ENCODE assay signal across 8 cellular contexts in genomic region chr12:130871286-130872178, GRCh38. TPM values are rescaled to one million over a fixed set of nuclear protein-coding genes. Genes with fewer than 3 reads are reported as not detected.
DNase-seq lines count a peak whose midpoint lies in the region; ATAC-seq, FAIRE-seq and TF ChIP-seq lines count a peak whose summit lies in the region.

TSS of gene RAN (plus strand) at chr12:130872066. CDS start at chr12:130872594, 528 bp downstream.

- intact Hi-C loops in left ventricle myocardium superior (cut with micrococcal nuclease): no loop called here

- H3K27ac ChIP-seq in angular gyrus (ENCODE audit: low read depth, low read length): peak within 1 kb of the TSS; percentile 88

- peak; percentile 59 for FAIRE-seq in urothelium cell line (lab: Jason Lieb, UNC)

- DNase-seq in NCI-H187 (lab: John Stamatoyannopoulos, UW) (peak; percentile 77 to 97), T-helper 2 cell (peak; percentile 83 to 98 (median 89)), left ventricle myocardium superior (peak; percentile 97), pulmonary artery endothelial cell (ENCODE audit: low read depth, low spot score) (peak; percentile 68), urothelium cell line (ENCODE audit: low spot score) (peak; percentile 99)

- ATAC-seq in HG02885 (IDR thresholded peaks at IDR 0.05; ENCODE audit: poor library complexity, unreplicated experiment) (peak; percentile 69), left ventricle myocardium superior (peak; percentile 94)

- peak; percentile 93 for TF ChIP-seq POLR2A in GM15510 (IDR thresholded peaks at IDR 0.05; ENCODE audit: borderline replicate concordance, extremely low read depth, insufficient read length)

RNA-seq across cellular contexts. Expression of gene RAN, which starts in this region (rescaled TPM):
- total RNA-seq in left ventricle myocardium superior (248 TPM), pulmonary artery endothelial cell (1,163 and 1,419 TPM in 2 replicates)

Comparison
In these comparisons a context has a peak if more than half of its experiments do, and no peak if none do; other contexts are left out.
1. Peak in every context shown above with its lines: DNase-seq, ATAC-seq and H3K27ac ChIP-seq.